In the genomic region with DNA sequence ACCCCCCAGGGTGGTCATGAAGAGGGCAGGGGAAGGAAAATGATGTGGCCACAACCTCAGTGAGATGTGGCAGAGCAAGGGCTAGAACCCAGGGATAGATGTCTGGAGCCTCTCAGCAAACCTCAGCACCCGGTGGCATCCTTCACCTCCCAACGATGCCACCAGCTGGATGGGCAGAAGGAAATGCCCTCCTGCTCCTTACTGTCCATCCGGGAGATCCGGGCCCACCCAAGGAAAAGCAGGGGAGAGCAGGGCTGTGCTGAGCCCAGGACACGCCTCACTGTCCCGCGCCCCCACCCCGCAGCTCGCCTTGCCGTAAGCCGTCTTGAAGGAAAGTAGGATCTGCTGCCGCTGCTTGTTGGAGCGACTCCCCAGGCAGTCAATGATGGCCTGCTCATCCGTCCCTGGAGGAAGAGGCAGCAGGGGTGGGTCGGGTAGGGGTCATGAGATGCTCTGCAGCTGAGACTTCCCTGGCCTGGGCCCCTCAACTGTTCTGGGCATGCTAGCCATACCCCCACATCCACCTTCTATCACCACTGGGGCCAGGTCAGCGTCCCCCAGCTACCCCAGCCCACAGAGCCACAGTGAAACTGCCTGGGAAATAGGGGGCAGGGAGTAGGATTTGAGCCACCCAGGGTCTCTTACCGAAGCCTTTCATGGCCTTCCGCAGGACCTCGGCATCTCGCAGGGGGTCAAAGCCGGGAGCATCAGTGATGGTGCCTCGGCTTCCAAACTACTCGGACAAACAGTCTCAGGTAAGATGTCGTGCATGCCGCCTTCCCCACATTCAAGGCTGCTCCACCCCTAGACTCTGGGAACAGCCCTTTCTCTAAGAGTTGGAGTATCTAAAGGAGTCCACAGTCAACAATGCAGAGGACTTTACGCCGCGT, we compare ENCODE assay signal across 13 cellular contexts. TPM values are rescaled to one million over a fixed set of nuclear protein-coding genes. Genes with fewer than 3 reads are reported as not detected.
DNase-seq lines count a peak whose midpoint lies in the region; ATAC-seq and TF ChIP-seq lines count a peak whose summit lies in the region.
"Had no signal": no experiment of that assay in that cellular context is flagged by ENCODE, and none has a peak within 500 bp of the region (broad histone marks: within the 10 kb centered on the region; RNA-seq: fewer than 3 reads in every experiment).

No MANE protein-coding gene starts in this region.

- POLR2A ChIA-PET in naive thymus-derived CD8-positive, alpha-beta T cell (lab: Charles Lee), result interaction anchor here (1.4 kb wide), 1 partner anchor 37 kb away, joined by 3 read pairs; no protein-coding TSS in a partner anchor

- intact Hi-C loops in colonic mucosa (cut with DNase I) (no loop called here), tibial artery (cut with DNase I; ENCODE audit: low total_unique reads) (no loop called here)

- DNase-seq in activated CD8-positive, alpha-beta memory T cell treated with anti-CD3 and anti-CD28 coated beads, Interleukin-2, amount 10 ng/mL, durations not matched to agents 7 days and 5 days, result no peak
- no peak for DNase-seq in activated CD8-positive, alpha-beta memory T cell treated with anti-CD3 and anti-CD28 coated beads, Interleukin-2, amount 50 U/mL, for 48 hours
- DNase-seq in colonic mucosa (no peak), tibial artery (no peak), ecto neural progenitor cell (ENCODE audit: low spot score) (no peak), Karpas-422 (no peak)
- DNase-seq in naive thymus-derived CD8-positive, alpha-beta T cell, result no peak
- DNase-seq: DND-41, foreskin melanocyte, kidney glomerular epithelial cell had no signal

- H3K9me2 ChIP-seq in Karpas-422 (replicated peaks; ENCODE audit: insufficient read depth, low read length), result no peaks in the 10 kb centered on the region

- no peak overlapping the region for H3K4me3 Mint-ChIP-seq in activated CD8-positive, alpha-beta memory T cell treated with anti-CD3 and anti-CD28 coated beads, Interleukin-2, amount 10 ng/mL, durations not matched to agents 7 days and 5 days
- H3K4me3 Mint-ChIP-seq in naive thymus-derived CD8-positive, alpha-beta T cell, result no peak overlapping the region

- TF ChIP-seq CTCF in colonic mucosa (IDR thresholded peaks at IDR 0.05), result no peak
- TF ChIP-seq CTCF in tibial artery (IDR thresholded peaks at IDR 0.05), result no peak

- peak overlapping the region; percentile 24 for H3K27ac Mint-ChIP-seq in activated CD8-positive, alpha-beta memory T cell treated with anti-CD3 and anti-CD28 coated beads, Interleukin-2, amount 10 ng/mL, durations not matched to agents 7 days and 5 days
- H3K27ac Mint-ChIP-seq in naive thymus-derived CD8-positive, alpha-beta T cell, result peak overlapping the region in 6 of 10 donors; percentile 13 to 79 (median 43)

- H3K4me1 Mint-ChIP-seq in activated CD8-positive, alpha-beta memory T cell treated with anti-CD3 and anti-CD28 coated beads, Interleukin-2, amount 10 ng/mL, durations not matched to agents 7 days and 5 days, result no peaks in the 10 kb centered on the region
- H3K4me1 Mint-ChIP-seq in naive thymus-derived CD8-positive, alpha-beta T cell, result peaks cover 9 to 23% (median 12%) of the 10 kb centered on the region in 4 donors

- CTCF ChIA-PET in activated CD8-positive, alpha-beta memory T cell treated with anti-CD3 and anti-CD28 coated beads, Interleukin-2, amount 10 ng/mL, durations not matched to agents 7 days and 5 days (lab: Charles Lee), result no interaction called here

- H3K36me3 ChIP-seq in colonic mucosa (peaks cover 14% of the 10 kb centered on the region), tibial artery (peaks cover 4 to 70% (median 19%) of the 10 kb centered on the region in 3 donors), Karpas-422 (ENCODE audit: insufficient read depth, low read length) (no peaks in the 10 kb centered on the region)

- H3K79me2 ChIP-seq in Karpas-422 (ENCODE audit: low read length), result peaks cover 8% of the 10 kb centered on the region; the same call in 1 of the 2 replicates

- no peak overlapping the region for H3K9ac ChIP-seq in colonic mucosa (ENCODE audit: low read depth in 2 of 2, low read length in 2 of 2)
- H3K9ac ChIP-seq in Karpas-422 (ENCODE audit: low read length), result no peak overlapping the region

- no peaks in the 10 kb centered on the region for H3K27me3 ChIP-seq in colonic mucosa
- H3K27me3 ChIP-seq in tibial artery, result no peaks in the 10 kb centered on the region
- H3K27me3 ChIP-seq in Karpas-422 (ENCODE audit: low read length), result no peaks in the 10 kb centered on the region

- H3K27ac ChIP-seq in colonic mucosa (peak overlapping the region; percentile 29), tibial artery (peak overlapping the region; percentile 56 to 64), Karpas-422 (ENCODE audit: low read length) (no peak overlapping the region)

- H3K27me3 Mint-ChIP-seq in activated CD8-positive, alpha-beta memory T cell treated with anti-CD3 and anti-CD28 coated beads, Interleukin-2, amount 10 ng/mL, durations not matched to agents 7 days and 5 days, result no peaks in the 10 kb centered on the region
- no peaks in the 10 kb centered on the region for H3K27me3 Mint-ChIP-seq in naive thymus-derived CD8-positive, alpha-beta T cell

- no peak for ATAC-seq in activated CD8-positive, alpha-beta memory T cell treated with anti-CD3 and anti-CD28 coated beads, Interleukin-2, amount 10 ng/mL, durations not matched to agents 7 days and 5 days
- no peak for ATAC-seq in naive thymus-derived CD8-positive, alpha-beta T cell
- ATAC-seq in GM21786 (IDR thresholded peaks at IDR 0.05; ENCODE audit: unreplicated experiment), result no peak

- H3K4me2 ChIP-seq in Karpas-422 (ENCODE audit: low read depth, low read length, poor library complexity, severe bottlenecking), result no peak overlapping the region

- H3K9me3 Mint-ChIP-seq in activated CD8-positive, alpha-beta memory T cell treated with anti-CD3 and anti-CD28 coated beads, Interleukin-2, amount 10 ng/mL, durations not matched to agents 7 days and 5 days (ENCODE audit: low read depth), result no peaks in the 10 kb centered on the region
- H3K9me3 Mint-ChIP-seq in naive thymus-derived CD8-positive, alpha-beta T cell, result no peaks in the 10 kb centered on the region

- peaks cover 22% of the 10 kb centered on the region for H3K36me3 Mint-ChIP-seq in activated CD8-positive, alpha-beta memory T cell treated with anti-CD3 and anti-CD28 coated beads, Interleukin-2, amount 10 ng/mL, durations not matched to agents 7 days and 5 days
- H3K36me3 Mint-ChIP-seq in naive thymus-derived CD8-positive, alpha-beta T cell, result peaks cover 0 to 88% (median under 1%) of the 10 kb centered on the region in 3 donors

- H3K4me1 ChIP-seq in colonic mucosa (peaks cover 32% of the 10 kb centered on the region), tibial artery (peaks cover 0 to 77% (median 63%) of the 10 kb centered on the region in 4 donors), Karpas-422 (ENCODE audit: low read length) (no peaks in the 10 kb centered on the region)

- no peak overlapping the region for H2AFZ ChIP-seq in Karpas-422 (ENCODE audit: low read length)

- H4K20me1 ChIP-seq in Karpas-422 (ENCODE audit: insufficient read depth, low read depth, low read length), result no peaks in the 10 kb centered on the region

- H3K4me3 ChIP-seq in colonic mucosa (no peak overlapping the region), tibial artery (no peak overlapping the region), Karpas-422 (ENCODE audit: low read length) (no peak overlapping the region)

- H3K9me3 ChIP-seq in colonic mucosa (no peaks in the 10 kb centered on the region), tibial artery (no peaks in the 10 kb centered on the region), Karpas-422 (ENCODE audit: low read length) (no peaks in the 10 kb centered on the region)

RNA-seq across cellular contexts. Expression of a gene that starts 34.3 kb away (rescaled TPM):
- not detected for total RNA-seq in activated CD8-positive, alpha-beta memory T cell treated with anti-CD3 and anti-CD28 coated beads, Interleukin-2, amount 10 ng/mL, durations not matched to agents 7 days and 5 days
- 1 to 10 TPM; 3.9 to 6.0 TPM for total RNA-seq in colonic mucosa
- total RNA-seq in naive thymus-derived CD8-positive, alpha-beta T cell, result not detected
- polyA plus RNA-seq in naive thymus-derived CD8-positive, alpha-beta T cell, result under 1 TPM in 1 of 3 donors, not detected in 2; 0.32 TPM
- total RNA-seq in Karpas-422 (2014; rRNA removed; shearing (Covaris generic); ENCODE audit: low replicate concordance), result not detected in 2 replicates
- total RNA-seq: LHCN-M2, OCI-LY7 had no signal

RNA-seq across cellular contexts. Expression of a gene that starts 38.5 kb away (rescaled TPM):
- 100 to 1,000 TPM; 251 to 288 TPM for total RNA-seq in activated CD8-positive, alpha-beta memory T cell treated with anti-CD3 and anti-CD28 coated beads, Interleukin-2, amount 10 ng/mL, durations not matched to agents 7 days and 5 days
- 100 to 1,000 TPM; 271 to 353 TPM for total RNA-seq in colonic mucosa
- total RNA-seq in naive thymus-derived CD8-positive, alpha-beta T cell, result 100 to 1,000 TPM; 199 to 225 TPM
- 100 to 1,000 TPM; 199 to 294 (median 265) TPM for polyA plus RNA-seq in naive thymus-derived CD8-positive, alpha-beta T cell
- total RNA-seq in Karpas-422 (2014; rRNA removed; shearing (Covaris generic); ENCODE audit: low replicate concordance), result 56.0 and 88.2 TPM in 2 replicates
